Comparison of ENCODE assay signal across 8 cellular contexts in the genomic region with DNA sequence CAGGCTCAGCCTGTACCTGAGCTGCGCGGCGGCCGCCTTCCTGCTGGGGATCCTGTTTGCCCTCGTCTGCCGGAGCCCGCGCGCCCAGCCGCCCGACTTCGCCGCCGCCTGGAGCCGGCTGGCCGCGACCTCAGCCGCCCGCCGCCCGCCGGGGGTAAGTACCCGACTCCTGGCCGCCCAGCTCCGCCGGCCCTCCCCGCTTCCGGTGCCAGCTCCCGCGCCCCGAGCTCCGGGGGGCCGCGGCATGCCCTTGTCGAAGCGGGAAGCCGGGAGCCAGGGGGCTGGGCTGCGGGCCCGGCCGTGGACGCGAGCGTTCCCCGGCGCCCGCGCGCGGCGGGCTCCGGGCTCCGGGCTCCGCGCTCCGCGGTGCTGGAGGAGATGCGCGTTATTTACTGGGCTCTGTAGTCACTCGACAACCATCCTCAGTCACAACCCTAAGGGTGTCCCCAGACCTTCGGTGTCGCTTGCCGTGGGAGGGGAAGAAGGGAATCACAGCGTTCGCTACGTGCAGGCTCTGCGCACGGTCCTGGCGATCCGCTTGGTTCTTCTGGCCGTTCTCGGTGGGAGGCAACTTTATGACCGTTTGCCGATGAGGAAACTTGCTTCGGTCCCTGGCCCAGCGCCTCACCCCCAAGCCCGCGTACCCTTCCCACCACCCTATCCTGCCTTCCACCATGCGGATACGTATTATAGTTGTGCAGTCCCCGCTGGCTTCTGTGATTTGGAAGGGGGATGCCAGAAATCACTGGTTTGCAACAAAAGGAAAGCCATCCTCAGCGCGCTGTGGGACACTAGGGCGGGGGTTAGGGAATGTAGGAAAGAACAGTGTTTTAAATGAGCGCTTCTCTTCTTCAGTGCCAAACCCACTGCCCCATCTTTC. TPM values are rescaled to one million over a fixed set of nuclear protein-coding genes. Genes with fewer than 3 reads are reported as not detected.
DNase-seq lines count a peak whose midpoint lies in the region; ATAC-seq, FAIRE-seq and TF ChIP-seq lines count a peak whose summit lies in the region.

No MANE protein-coding gene starts in this region.

- FAIRE-seq in kidney (lab: Jason Lieb, UNC): no peak

- H3K9ac ChIP-seq in kidney (ENCODE audit: low read length in 2 of 2): peak overlapping the region; percentile 41 to 89

- no peaks in the 10 kb centered on the region for H3K27me3 ChIP-seq in WERI-Rb-1 (ENCODE audit: insufficient read depth, low read depth, severe bottlenecking)

- H3K4me1 ChIP-seq in kidney (ENCODE audit: control insufficient read depth in 1 of 2, insufficient read depth in 1 of 2, low read depth in 1 of 2, low read length in 2 of 2): peaks cover 0 to 7% of the 10 kb centered on the region in 2 donors

- peak; percentile 27 for ATAC-seq in GM19397 (IDR thresholded peaks at IDR 0.05; ENCODE audit: unreplicated experiment)
- peak; percentile 15 for ATAC-seq in HG03520 (IDR thresholded peaks at IDR 0.05; ENCODE audit: unreplicated experiment)

- H3K36me3 ChIP-seq in WERI-Rb-1 (no peaks in the 10 kb centered on the region), kidney (ENCODE audit: control insufficient read depth in 1 of 2, insufficient read depth in 2 of 2, low read length in 2 of 2) (no peaks in the 10 kb centered on the region)

- DNase-seq in CD1c-positive myeloid dendritic cell (ENCODE audit: extremely low spot score) (peak; percentile 33), WERI-Rb-1 (peak; percentile 46), cerebellum (ENCODE audit: low spot score) (peak; percentile 54), kidney (peak; percentile 86), NCI-H1436 (lab: John Stamatoyannopoulos, UW) (no peak)
- DNase-seq in stimulated activated CD4-positive, alpha-beta T cell treated with anti-CD3 and anti-CD28 coated beads, Interleukin-12 subunit alpha, Interleukin-12 subunit beta, amount 100 ng/mL, for 48 hours (ENCODE audit: low read depth in 2 of 3, low spot score in 1 of 3): peak in 2 of 3 donors; percentile 24 to 39

- TF ChIP-seq CTCF in WERI-Rb-1 (IDR thresholded peaks at IDR 0.05; ENCODE audit: low read depth, low read length) (no peak), kidney (IDR thresholded peaks at IDR 0.05; ENCODE audit: borderline replicate concordance, extremely low read depth, insufficient read depth) (no peak)

- H3K4me3 ChIP-seq in WERI-Rb-1 (ENCODE audit: low read depth, low read length) (peak overlapping the region; percentile 67), kidney (ENCODE audit: low read length in 2 of 2) (peak overlapping the region; percentile 94 to 95)

- no peak overlapping the region for H3K27ac ChIP-seq in WERI-Rb-1
- H3K27ac ChIP-seq in kidney (ENCODE audit: low read depth in 2 of 2, low read length in 2 of 2): peak overlapping the region; percentile 71 to 78

- intact Hi-C loops in kidney (cut with DNase I): no loop called here

- H3K9me3 ChIP-seq in WERI-Rb-1 (ENCODE audit: severe bottlenecking) (no peaks in the 10 kb centered on the region), kidney (ENCODE audit: control insufficient read depth in 1 of 2, low read length in 2 of 2) (no peaks in the 10 kb centered on the region)

RNA-seq across cellular contexts. Expression of a gene that starts 0.9 kb away (rescaled TPM):
- total RNA-seq in cerebellum: 27.7 TPM
- 19.4 TPM for total RNA-seq in kidney
- 8.9 TPM for polyA plus RNA-seq in kidney (ENCODE audit: insufficient read depth, low read depth, low replicate concordance)

RNA-seq across cellular contexts. Expression of a gene that starts 6.5 kb away (rescaled TPM):
- total RNA-seq in cerebellum (45.4 TPM), kidney (39.4 TPM)
- 8.0 TPM for polyA plus RNA-seq in kidney (ENCODE audit: insufficient read depth, low read depth, low replicate concordance)
